Comparison of ENCODE assay signal across 1 cellular context in the genomic region with DNA sequence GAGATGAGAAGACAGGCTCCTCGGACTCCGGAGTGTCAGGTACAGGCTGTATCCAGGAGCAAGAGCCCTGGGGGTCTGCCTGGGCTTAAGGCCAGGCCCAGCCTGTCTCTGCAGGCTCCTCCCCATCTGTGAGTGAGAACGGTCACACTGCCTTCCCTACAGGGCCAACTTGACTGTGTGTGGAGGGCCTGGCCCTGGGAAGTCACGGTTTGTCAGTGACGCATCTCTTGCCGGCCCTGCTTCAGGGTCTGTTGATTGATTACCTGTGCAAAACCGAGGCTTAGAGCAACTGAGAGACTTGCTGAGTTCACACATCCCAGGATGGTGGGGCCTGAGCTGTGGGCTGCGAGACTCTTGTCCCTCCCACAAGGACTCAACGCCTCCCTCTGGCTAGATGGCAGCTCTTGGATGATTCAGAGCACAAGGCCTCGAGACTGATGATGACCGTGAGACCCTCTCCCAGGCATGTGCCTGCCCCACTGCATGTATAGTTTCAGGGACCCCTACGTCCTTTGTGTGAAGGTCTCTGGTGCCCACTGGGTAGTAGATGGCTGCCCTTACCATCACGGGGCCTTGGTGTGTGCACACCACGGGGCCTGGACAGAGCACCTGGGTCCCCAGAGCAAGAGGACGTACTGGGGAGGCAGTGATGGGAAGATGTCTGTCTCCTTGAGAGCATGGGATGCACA.
TF ChIP-seq lines count a peak whose summit lies in the region.

No MANE protein-coding gene starts in this region.

TF ChIP-seq in GM12878, 131 proteins besides CTCF, POLR2A, EP300 and RAD21 (continues in another document):
- TF ChIP-seq ATF3 (IDR thresholded peaks at IDR 0.05; ENCODE audit: borderline replicate concordance, extremely low read depth, low read depth, low read length) (no peak), NFXL1 (IDR thresholded peaks at IDR 0.05; ENCODE audit: borderline replicate concordance) (no peak), HDGF (IDR thresholded peaks at IDR 0.05) (peak; percentile 64; the same call in 1 of the 2 replicates), POLR2AphosphoS2 (IDR thresholded peaks at IDR 0.05; ENCODE audit: low read depth, low read length) (no peak), ETV6 (conservative IDR thresholded peaks at IDR 0.05 in 1 of 2, IDR thresholded peaks at IDR 0.05 in 1 of 2; ENCODE audit: borderline replicate concordance in 1 of 2, low read depth in 1 of 2) (no peak), IKZF1 (conservative IDR thresholded peaks at IDR 0.05) (peak; percentile 23; the same call in 1 of the 2 replicates), NR2F1 (conservative IDR thresholded peaks at IDR 0.05) (no peak), TBL1XR1 (IDR thresholded peaks at IDR 0.05; ENCODE audit: low read depth, low read length) (no peak), SREBF2 (IDR thresholded peaks at IDR 0.05; ENCODE audit: low read length) (no peak), CBFB (IDR thresholded peaks at IDR 0.05; ENCODE audit: low read depth) (no peak), SUPT20H (IDR thresholded peaks at IDR 0.05; ENCODE audit: borderline replicate concordance, control insufficient read depth, low read depth, low read length) (no peak), RBBP5 (conservative IDR thresholded peaks at IDR 0.05) (no peak), SIN3A (IDR thresholded peaks at IDR 0.05; ENCODE audit: low read depth, low read length) (no peak), YBX1 (IDR thresholded peaks at IDR 0.05) (no peak), IRF3 (IDR thresholded peaks at IDR 0.05) (no peak), NFIC (IDR thresholded peaks at IDR 0.05; ENCODE audit: low read depth, low read length) (no peak), SMAD5 (IDR thresholded peaks at IDR 0.05; ENCODE audit: low read depth) (no peak; the same call in 1 of the 2 replicates), DPF2 (IDR thresholded peaks at IDR 0.05) (no peak; the same call in 1 of the 2 replicates), PAX5 (IDR thresholded peaks at IDR 0.05; ENCODE audit: borderline replicate concordance, low read depth, low read length) (peak; percentile 16; the same call in 1 of the 2 replicates), KLF5 (IDR thresholded peaks at IDR 0.05; ENCODE audit: partially characterized antibody) (no peak), IKZF2 (IDR thresholded peaks at IDR 0.05) (no peak), RUNX3 (IDR thresholded peaks at IDR 0.05; ENCODE audit: low read length) (no peak), TCF7 (IDR thresholded peaks at IDR 0.05; ENCODE audit: borderline replicate concordance) (no peak), MYB (IDR thresholded peaks at IDR 0.05; ENCODE audit: borderline replicate concordance, low read depth, low read length) (no peak), ZNF687 (IDR thresholded peaks at IDR 0.05) (no peak), HDAC6 (IDR thresholded peaks at IDR 0.05; ENCODE audit: unreplicated experiment) (no peak), TARDBP (IDR thresholded peaks at IDR 0.05; ENCODE audit: borderline replicate concordance) (no peak), SP1 (IDR thresholded peaks at IDR 0.05; ENCODE audit: low read depth, low read length) (no peak), ZBTB4 (CRISPR knock-in tag; IDR thresholded peaks at IDR 0.05) (no peak), MAX (IDR thresholded peaks at IDR 0.05; ENCODE audit: low read depth, low read length) (no peak), ZNF24 (IDR thresholded peaks at IDR 0.05) (no peak), BHLHE40 (IDR thresholded peaks at IDR 0.05; ENCODE audit: borderline replicate concordance in 1 of 2, low read depth in 2 of 2, low read length in 1 of 2) (peak; percentile 44 to 76; a peak in 3 of 4 replicates), POLR2AphosphoS5 (IDR thresholded peaks at IDR 0.05; ENCODE audit: low read length) (peak; percentile 67), MTA2 (IDR thresholded peaks at IDR 0.05; ENCODE audit: low read depth) (no peak), BCL11A (IDR thresholded peaks at IDR 0.05; ENCODE audit: low read depth, low read length) (no peak), SMAD1 (IDR thresholded peaks at IDR 0.05; ENCODE audit: low read depth, partially characterized antibody) (no peak), CREM (IDR thresholded peaks at IDR 0.05; ENCODE audit: low read depth) (no peak), MTA3 (IDR thresholded peaks at IDR 0.05; ENCODE audit: borderline replicate concordance, low read length) (no peak), CHD2 (IDR thresholded peaks at IDR 0.05; ENCODE audit: borderline replicate concordance, low read depth, low read length) (no peak), EED (IDR thresholded peaks at IDR 0.05; ENCODE audit: low read depth) (no peak), REST (IDR thresholded peaks at IDR 0.05; ENCODE audit: low read depth, low read length) (no peak), SPI1 (IDR thresholded peaks at IDR 0.05; ENCODE audit: borderline replicate concordance, insufficient read depth, low read depth, low read length) (no peak), SMARCA5 (IDR thresholded peaks at IDR 0.05) (0 out of 2 replicates have a peak, but pooled peaks have one; percentile 2)
- TF ChIP-seq, protein P1, sequence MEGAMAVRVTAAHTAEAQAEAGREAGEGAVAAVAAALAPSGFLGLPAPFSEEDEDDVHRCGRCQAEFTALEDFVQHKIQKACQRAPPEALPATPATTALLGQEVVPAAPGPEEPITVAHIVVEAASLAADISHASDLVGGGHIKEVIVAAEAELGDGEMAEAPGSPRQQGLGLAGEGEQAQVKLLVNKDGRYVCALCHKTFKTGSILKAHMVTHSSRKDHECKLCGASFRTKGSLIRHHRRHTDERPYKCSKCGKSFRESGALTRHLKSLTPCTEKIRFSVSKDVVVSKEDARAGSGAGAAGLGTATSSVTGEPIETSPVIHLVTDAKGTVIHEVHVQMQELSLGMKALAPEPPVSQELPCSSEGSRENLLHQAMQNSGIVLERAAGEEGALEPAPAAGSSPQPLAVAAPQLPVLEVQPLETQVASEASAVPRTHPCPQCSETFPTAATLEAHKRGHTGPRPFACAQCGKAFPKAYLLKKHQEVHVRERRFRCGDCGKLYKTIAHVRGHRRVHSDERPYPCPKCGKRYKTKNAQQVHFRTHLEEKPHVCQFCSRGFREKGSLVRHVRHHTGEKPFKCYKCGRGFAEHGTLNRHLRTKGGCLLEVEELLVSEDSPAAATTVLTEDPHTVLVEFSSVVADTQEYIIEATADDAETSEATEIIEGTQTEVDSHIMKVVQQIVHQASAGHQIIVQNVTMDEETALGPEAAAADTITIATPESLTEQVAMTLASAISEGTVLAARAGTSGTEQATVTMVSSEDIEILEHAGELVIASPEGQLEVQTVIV (IDR thresholded peaks at IDR 0.05; ENCODE audit: borderline replicate concordance, partially characterized antibody), result no peak
- TF ChIP-seq, protein P2, sequence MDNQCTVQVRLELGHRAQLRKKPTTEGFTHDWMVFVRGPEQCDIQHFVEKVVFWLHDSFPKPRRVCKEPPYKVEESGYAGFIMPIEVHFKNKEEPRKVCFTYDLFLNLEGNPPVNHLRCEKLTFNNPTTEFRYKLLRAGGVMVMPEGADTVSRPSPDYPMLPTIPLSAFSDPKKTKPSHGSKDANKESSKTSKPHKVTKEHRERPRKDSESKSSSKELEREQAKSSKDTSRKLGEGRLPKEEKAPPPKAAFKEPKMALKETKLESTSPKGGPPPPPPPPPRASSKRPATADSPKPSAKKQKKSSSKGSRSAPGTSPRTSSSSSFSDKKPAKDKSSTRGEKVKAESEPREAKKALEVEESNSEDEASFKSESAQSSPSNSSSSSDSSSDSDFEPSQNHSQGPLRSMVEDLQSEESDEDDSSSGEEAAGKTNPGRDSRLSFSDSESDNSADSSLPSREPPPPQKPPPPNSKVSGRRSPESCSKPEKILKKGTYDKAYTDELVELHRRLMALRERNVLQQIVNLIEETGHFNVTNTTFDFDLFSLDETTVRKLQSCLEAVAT (IDR thresholded peaks at IDR 0.05), result no peak
